Comparison of ENCODE assay signal across 9 cellular contexts in the genomic region with DNA sequence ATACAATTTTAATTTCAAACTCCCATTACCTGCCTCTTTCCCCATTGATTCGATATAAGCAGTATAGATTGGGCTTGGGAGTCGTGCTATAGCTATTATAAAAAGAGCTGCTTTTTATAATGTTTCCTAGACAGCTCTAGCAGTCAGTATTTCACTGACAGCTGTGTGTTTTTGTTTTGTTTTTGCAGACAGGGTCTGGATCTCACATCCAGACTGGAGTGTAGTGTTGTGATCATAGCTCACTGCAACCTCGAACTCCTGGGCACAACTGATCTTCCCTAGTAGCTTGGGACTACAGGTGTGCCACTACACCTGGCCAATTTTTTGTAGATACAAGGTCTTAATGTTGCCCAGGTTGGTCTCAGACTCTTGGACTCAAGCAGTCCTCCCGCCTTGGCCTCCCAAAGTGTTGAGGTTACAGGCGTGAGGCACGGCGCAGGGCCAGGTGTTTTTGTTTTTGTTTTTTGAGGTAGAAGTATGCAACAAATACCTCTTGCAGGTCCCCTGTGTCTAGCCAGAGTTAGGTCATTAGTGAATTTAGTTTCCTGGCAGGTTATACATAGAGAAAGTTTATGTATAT. TPM values are rescaled to one million over a fixed set of nuclear protein-coding genes. Genes with fewer than 3 reads are reported as not detected.
DNase-seq lines count a peak whose midpoint lies in the region; ATAC-seq and TF ChIP-seq lines count a peak whose summit lies in the region.
"Had no signal": no experiment of that assay in that cellular context is flagged by ENCODE, and none has a peak within 500 bp of the region (broad histone marks: within the 10 kb centered on the region; RNA-seq: fewer than 3 reads in every experiment).

No MANE protein-coding gene starts in this region.

- H3K4me3 ChIP-seq in heart right ventricle: peak overlapping the region in 8 of 10 donors; percentile 80 to 100 (median 98)
- peak overlapping the region; percentile 95 for H3K4me3 ChIP-seq in astrocyte of the cerebellum (ENCODE audit: low read depth, low read length)
- H3K4me3 ChIP-seq in urinary bladder (ENCODE audit: low read depth, low read length): peak overlapping the region; percentile 84
- peak overlapping the region in 1 of 2 donors; percentile 76 for H3K4me3 ChIP-seq in aorta (ENCODE audit: low read length in 2 of 2)

- H3K27me3 Mint-ChIP-seq in memory B cell: no peaks in the 10 kb centered on the region

- intact Hi-C loops in heart right ventricle (cut with DNase I) (loop anchor here in 2 of 10 donors (10.0 kb wide), 2 partner anchors 89 to 99 kb away; partner anchors contain the start of genes GPBP1L1 (in 1 of the 2) and TMEM69 (in 1 of the 2)), Right ventricle myocardium inferior (cut with DNase I) (loop anchor here (2.0 to 10.0 kb wide), 2 partner anchors 101 to 781 kb away; partner anchors contain the start of genes BTBD19, DYNLT4, GPBP1L1 and PLK3), aorta (cut with DNase I) (no loop called here)

- H3K4me1 Mint-ChIP-seq in memory B cell: peaks cover 34% of the 10 kb centered on the region

- TF ChIP-seq CTCF in heart right ventricle (IDR thresholded peaks at IDR 0.05): no peak
- no peak for TF ChIP-seq CTCF in astrocyte of the cerebellum (IDR thresholded peaks at IDR 0.05; ENCODE audit: low read depth, low read length, missing control alignments)

- no peaks in the 10 kb centered on the region for H3K27me3 ChIP-seq in heart right ventricle
- no peaks in the 10 kb centered on the region for H3K27me3 ChIP-seq in aorta (ENCODE audit: control insufficient read depth in 1 of 2, insufficient read depth in 2 of 2, low read length in 1 of 2)

- H3K27ac Mint-ChIP-seq in memory B cell: peak overlapping the region; percentile 95

- no peak for DNase-seq in heart right ventricle
- no peak for DNase-seq in Right ventricle myocardium inferior (ENCODE audit: missing footprints)
- no peak for DNase-seq in astrocyte of the cerebellum (ENCODE audit: low read depth)
- no peak for DNase-seq in memory B cell (ENCODE audit: low spot score in 2 of 2)
- no peak for DNase-seq in MV-4-11 (lab: John Stamatoyannopoulos, UW)
- no peak for DNase-seq in aorta
- DNase-seq in SW480 (ENCODE audit: low spot score): no peak
- DNase-seq: occipital lobe had no signal

- peak overlapping the region; percentile 99 for H3K4me3 Mint-ChIP-seq in memory B cell

- WGBS in heart right ventricle, 2 donors: 41 to 43% methylated on average over 7 of the region's 7 CpGs
- WGBS in urinary bladder: 31% methylated on average over 7 of the region's 7 CpGs
- WGBS in aorta, 2 donors: 34% methylated on average over 7 of the region's 7 CpGs

- ATAC-seq in heart right ventricle (no peak), Right ventricle myocardium inferior (no peak), memory B cell (ENCODE audit: low read depth) (no peak), aorta (ENCODE audit: low FRiP score) (no peak)

- H3K36me3 ChIP-seq in heart right ventricle (no peaks in the 10 kb centered on the region), urinary bladder (ENCODE audit: insufficient read depth) (no peaks in the 10 kb centered on the region), aorta (ENCODE audit: control insufficient read depth in 1 of 2, insufficient read depth in 2 of 2, low read length in 1 of 2) (no peaks in the 10 kb centered on the region)

- in situ Hi-C loops in astrocyte of the cerebellum (cut with HindIII; ENCODE audit: low sequenced_read_pairs): no loop called here

- H3K9me3 ChIP-seq in heart right ventricle: no peaks in the 10 kb centered on the region
- H3K9me3 ChIP-seq in aorta (ENCODE audit: control insufficient read depth, low read length): no peaks in the 10 kb centered on the region

- H3K4me1 ChIP-seq in heart right ventricle (peaks cover 6 to 39% (median 24%) of the 10 kb centered on the region in 9 donors), urinary bladder (ENCODE audit: insufficient read depth) (no peaks in the 10 kb centered on the region), aorta (ENCODE audit: control insufficient read depth in 1 of 2, insufficient read depth in 2 of 2, low read length in 2 of 2) (no peaks in the 10 kb centered on the region)

- no peaks in the 10 kb centered on the region for H3K36me3 Mint-ChIP-seq in memory B cell

- no peaks in the 10 kb centered on the region for H3K9me3 Mint-ChIP-seq in memory B cell

- H3K27ac ChIP-seq in heart right ventricle: peak overlapping the region in 3 of 10 donors; percentile 90 to 94 (median 94)
- H3K27ac ChIP-seq in urinary bladder (ENCODE audit: low read depth): no peak overlapping the region
- H3K27ac ChIP-seq in aorta (ENCODE audit: low read depth in 1 of 2, low read length in 2 of 2): no peak overlapping the region

RNA-seq across cellular contexts. Expression of gene NASP, which starts 1.7 kb away (rescaled TPM):
- 10 to 100 TPM; 26.6 to 49.1 (median 30.3) TPM for total RNA-seq in heart right ventricle
- 100 to 1,000 TPM in 1 of 2 donors, 10 to 100 TPM in 1; 67.6 to 127 TPM for polyA plus RNA-seq in heart right ventricle
- 28.5 TPM for total RNA-seq in Right ventricle myocardium inferior
- total RNA-seq in urinary bladder: 76.0 TPM
- polyA plus RNA-seq in urinary bladder: 115 TPM
- 10 to 100 TPM; 59.1 to 63.3 TPM for total RNA-seq in aorta
- 100 to 1,000 TPM in 1 of 2 donors, 10 to 100 TPM in 1; 44.8 to 123 TPM for polyA plus RNA-seq in aorta

RNA-seq across cellular contexts. Expression of gene AKR1A1, which starts 35.0 kb away (rescaled TPM):
- 10 to 100 TPM; 38.0 to 88.2 (median 44.3) TPM for total RNA-seq in heart right ventricle
- 10 to 100 TPM; 67.4 to 91.8 TPM for polyA plus RNA-seq in heart right ventricle
- total RNA-seq in Right ventricle myocardium inferior: 55.9 TPM
- total RNA-seq in urinary bladder: 76.1 TPM
- polyA plus RNA-seq in urinary bladder: 101 TPM
- 100 to 1,000 TPM; 102 to 116 TPM for total RNA-seq in aorta
- polyA plus RNA-seq in aorta: 100 to 1,000 TPM; 140 TPM

RNA-seq across cellular contexts. Expression of gene CCDC17, which starts 38.3 kb away (rescaled TPM):
- 1 to 10 TPM in 5 of 10 donors, under 1 TPM in 5; 0.64 to 1.7 (median 1.0) TPM for total RNA-seq in heart right ventricle
- 1 to 10 TPM in 1 of 2 donors, under 1 TPM in 1; 0.62 to 5.0 TPM for polyA plus RNA-seq in heart right ventricle
- total RNA-seq in Right ventricle myocardium inferior: 1.2 TPM
- total RNA-seq in urinary bladder: 0.85 TPM
- polyA plus RNA-seq in urinary bladder: 0.54 TPM
- total RNA-seq in aorta: 1 to 10 TPM; 1.8 to 3.3 TPM
- under 1 TPM in 1 of 2 donors, not detected in 1; 0.69 TPM for polyA plus RNA-seq in aorta
